In genomic region chr20:17887331-17888030, GRCh38 we compare ENCODE assay signal across 10 cellular contexts.
"Had no signal": no experiment of that assay in that cellular context is flagged by ENCODE, and none has a peak within 500 bp of the region (broad histone marks: within the 10 kb centered on the region; RNA-seq: fewer than 3 reads in every experiment).

No MANE protein-coding gene starts in this region.

- H3K4me3 ChIP-seq: hepatocyte, upper lobe of right lung had no signal

- H2AFZ ChIP-seq: hepatocyte had no signal

- ATAC-seq: naive thymus-derived CD4-positive, alpha-beta T cell; upper lobe of right lung had no signal

- H3K27ac ChIP-seq: hepatocyte, upper lobe of right lung had no signal

- H3K27me3 ChIP-seq: hepatocyte, upper lobe of right lung had no signal

- H3K9me3 ChIP-seq: upper lobe of right lung had no signal

- H3K79me2 ChIP-seq: hepatocyte had no signal

- H3K36me3 ChIP-seq: upper lobe of right lung had no signal

- DNase-seq: activated CD4-positive, alpha-beta T cell treated with anti-CD3 and anti-CD28 coated beads, Interleukin-2, amount 50 U/mL, for 1 hour; activated naive CD4-positive, alpha-beta T cell treated with anti-CD3 and anti-CD28 coated beads for 36 hours; activated T-cell treated with anti-CD3 and anti-CD28 coated beads for 4 hours; central memory CD4-positive, alpha-beta T cell; cortex of kidney; effector memory CD4-positive, alpha-beta T cell; naive thymus-derived CD4-positive, alpha-beta T cell; stimulated activated naive CD4-positive, alpha-beta T cell; upper lobe of right lung had no signal

- H3K4me2 ChIP-seq: hepatocyte had no signal
